8 cellular contexts compared by ENCODE assay signal in genomic region chr19:19821366-19822147, GRCh38. TPM values are rescaled to one million over a fixed set of nuclear protein-coding genes. Genes with fewer than 3 reads are reported as not detected.
A peak's percentile ranks its signal among the peaks of the same experiment; 100 is the strongest.
DNase-seq lines count a peak whose midpoint lies in the region; ATAC-seq and TF ChIP-seq lines count a peak whose summit lies in the region.

Gene ZNF506, minus strand, starts transcription at chr19:19821750. Its CDS starts 147 bp downstream, at chr19:19821603.

- CTCF ChIA-PET in Panc1 (lab: Charles Lee): interaction anchor here (0.6 kb wide), 1 partner anchor 27 kb away, joined by 3 read pairs; no protein-coding TSS in a partner anchor
- CTCF ChIA-PET in naive thymus-derived CD4-positive, alpha-beta T cell (lab: Charles Lee): interaction anchor here (0.8 to 1.1 kb wide), 4 partner anchors 13 to 89 kb away, joined by 3 to 6 read pairs (median 4); partner anchors contain the start of genes ZNF14 and ZNF253

- peak within 1 kb of the TSS; percentile 73 for H3K4me2 ChIP-seq in fibroblast of lung (ENCODE audit: extremely low read depth, insufficient read depth, low read length)

- no peak for TF ChIP-seq CTCF in Panc1 (IDR thresholded peaks at IDR 0.05)
- TF ChIP-seq CTCF in fibroblast of lung (conservative IDR thresholded peaks at IDR 0.05 in 1 of 2, IDR thresholded peaks at IDR 0.05 in 1 of 2; ENCODE audit: low read depth in 1 of 2, low read length in 2 of 2): no peak

- in situ Hi-C loops in Panc1 (cut with HindIII; ENCODE audit: low pct_unique_long_range_greater_than_20kb, low sequenced_read_pairs): no loop called here

- H3K36me3 ChIP-seq in HUES64 (ENCODE audit: insufficient read depth, low read length) (peaks cover 3% of the 10 kb centered on the region; the same call in 1 of the 2 replicates), Panc1 (ENCODE audit: control insufficient read depth, insufficient read depth, low read length) (no peaks in the 10 kb centered on the region; the same call in 1 of the 2 replicates), fibroblast of lung (ENCODE audit: control insufficient read depth, insufficient read depth, low read length) (peaks cover 1% of the 10 kb centered on the region)
- peaks cover 0 to 15% (median 4%) of the 10 kb centered on the region in 3 experiments for H3K36me3 ChIP-seq in naive thymus-derived CD4-positive, alpha-beta T cell (ENCODE audit: control insufficient read depth in 2 of 3, insufficient read depth in 3 of 3, low read length in 3 of 3)

- ATAC-seq in GM21367 (IDR thresholded peaks at IDR 0.05; ENCODE audit: unreplicated experiment) (peak; percentile 78), Panc1 (peak; percentile 99)
- peak; percentile 91 for ATAC-seq in naive thymus-derived CD4-positive, alpha-beta T cell
- ATAC-seq in stimulated activated memory B cell treated with anti-CD40 and anti-IgM and Interleukin-4, amounts not matched to agents 10 μg/mL and 1 μg/mL and 100 μg/mL, for 72 hours: peak; percentile 96

- no peaks in the 10 kb centered on the region for H3K27me3 Mint-ChIP-seq in activated T-helper 2 cell treated with anti-CD3 and anti-CD28 coated beads, Interferon-gamma antibody, Interleukin-2, Interleukin-4, amounts not matched to agents 10 μg/mL and 5 μg/mL and 100 μg/mL, durations not matched to agents 14 hours and 24 hours and 36 hours (ENCODE audit: low read depth)
- H3K27me3 Mint-ChIP-seq in naive thymus-derived CD4-positive, alpha-beta T cell: no peaks in the 10 kb centered on the region
- no peaks in the 10 kb centered on the region for H3K27me3 Mint-ChIP-seq in stimulated activated memory B cell treated with anti-CD40 and anti-IgM and Interleukin-4, amounts not matched to agents 10 μg/mL and 1 μg/mL and 100 μg/mL, for 72 hours

- H3K4me1 ChIP-seq in HUES64 (ENCODE audit: insufficient read depth, low read length) (0 out of 2 replicates have a peak, but pooled peaks cover 2% of the 10 kb centered on the region), Panc1 (ENCODE audit: control insufficient read depth, insufficient read depth, low read length) (no peaks in the 10 kb centered on the region), fibroblast of lung (ENCODE audit: control insufficient read depth, extremely low read depth, insufficient read depth, low read length) (no peaks in the 10 kb centered on the region)
- peaks cover 18 to 26% of the 10 kb centered on the region in 2 donors for H3K4me1 ChIP-seq in naive thymus-derived CD4-positive, alpha-beta T cell (ENCODE audit: control insufficient read depth in 2 of 2, insufficient read depth in 2 of 2, low read length in 2 of 2)

- H3K9ac ChIP-seq in HUES64 (ENCODE audit: low read depth, low read length) (peak within 1 kb of the TSS; percentile 95), fibroblast of lung (ENCODE audit: insufficient read depth, low read length) (peak within 1 kb of the TSS; percentile 67)

- peaks cover 12% of the 10 kb centered on the region for H3K79me2 ChIP-seq in fibroblast of lung (ENCODE audit: control insufficient read depth, insufficient read depth, low read length)

- H3K4me3 Mint-ChIP-seq in activated T-helper 2 cell treated with anti-CD3 and anti-CD28 coated beads, Interferon-gamma antibody, Interleukin-2, Interleukin-4, amounts not matched to agents 10 μg/mL and 5 μg/mL and 100 μg/mL, durations not matched to agents 14 hours and 24 hours and 36 hours (ENCODE audit: low read depth): peak within 1 kb of the TSS; percentile 96
- peak within 1 kb of the TSS; percentile 97 to 100 (median 99) for H3K4me3 Mint-ChIP-seq in naive thymus-derived CD4-positive, alpha-beta T cell
- H3K4me3 Mint-ChIP-seq in stimulated activated memory B cell treated with anti-CD40 and anti-IgM and Interleukin-4, amounts not matched to agents 10 μg/mL and 1 μg/mL and 100 μg/mL, for 72 hours: peak within 1 kb of the TSS; percentile 100

- POLR2A ChIA-PET in Panc1 (lab: Charles Lee): interaction anchor here (0.6 to 1.0 kb wide), 3 partner anchors 44 to 88 kb away, joined by 3 to 13 read pairs (median 6); partner anchors contain the start of gene ZNF253
- POLR2A ChIA-PET in naive thymus-derived CD4-positive, alpha-beta T cell (lab: Charles Lee): interaction anchor here (0.6 to 7.0 kb wide), 40 partner anchors 9 to 1684 kb away, joined by 3 to 130 read pairs (median 4); partner anchors contain the start of genes ATP13A1, ZNF101, ZNF14 and ZNF253

- H3K27me3 ChIP-seq in HUES64 (ENCODE audit: insufficient read depth, low read length) (no peaks in the 10 kb centered on the region), Panc1 (ENCODE audit: control insufficient read depth, insufficient read depth, low read length) (no peaks in the 10 kb centered on the region), fibroblast of lung (ENCODE audit: control insufficient read depth, insufficient read depth, low read length) (no peaks in the 10 kb centered on the region)
- no peaks in the 10 kb centered on the region for H3K27me3 ChIP-seq in naive thymus-derived CD4-positive, alpha-beta T cell (ENCODE audit: control insufficient read depth in 2 of 2, insufficient read depth in 2 of 2, low read length in 2 of 2)

- H3K36me3 Mint-ChIP-seq in activated T-helper 2 cell treated with anti-CD3 and anti-CD28 coated beads, Interferon-gamma antibody, Interleukin-2, Interleukin-4, amounts not matched to agents 10 μg/mL and 5 μg/mL and 100 μg/mL, durations not matched to agents 14 hours and 24 hours and 36 hours (ENCODE audit: low read depth): peaks cover 55% of the 10 kb centered on the region
- H3K36me3 Mint-ChIP-seq in naive thymus-derived CD4-positive, alpha-beta T cell: peaks cover 12 to 49% (median 43%) of the 10 kb centered on the region in 5 donors
- peaks cover 49% of the 10 kb centered on the region for H3K36me3 Mint-ChIP-seq in stimulated activated memory B cell treated with anti-CD40 and anti-IgM and Interleukin-4, amounts not matched to agents 10 μg/mL and 1 μg/mL and 100 μg/mL, for 72 hours

- H3K27ac ChIP-seq in HUES64 (ENCODE audit: low read depth, low read length) (peak within 1 kb of the TSS; percentile 90; the same call in 1 of the 2 replicates), Panc1 (ENCODE audit: low read length) (peak within 1 kb of the TSS; percentile 79), fibroblast of lung (ENCODE audit: insufficient read depth, low read length) (peak within 1 kb of the TSS; percentile 89)
- H3K27ac ChIP-seq in naive thymus-derived CD4-positive, alpha-beta T cell (ENCODE audit: low read depth, low read length): peak within 1 kb of the TSS; percentile 98

- H3K4me3 ChIP-seq in HUES64 (ENCODE audit: low read length): peak within 1 kb of the TSS; percentile 99
- H3K4me3 ChIP-seq in Panc1 (ENCODE audit: low read depth in 2 of 2, low read length in 2 of 2): peak within 1 kb of the TSS; percentile 59 to 78
- H3K4me3 ChIP-seq in fibroblast of lung (replicated peaks in 1 of 4; ENCODE audit: control extremely low read depth in 1 of 4, insufficient read depth in 1 of 4, low read depth in 3 of 4, low read length in 4 of 4): peak within 1 kb of the TSS; percentile 51 to 89 (median 72)
- peak within 1 kb of the TSS; percentile 69 for H3K4me3 ChIP-seq in naive thymus-derived CD4-positive, alpha-beta T cell (ENCODE audit: low read length)

- peaks cover 64% of the 10 kb centered on the region for H3K9me3 Mint-ChIP-seq in activated T-helper 2 cell treated with anti-CD3 and anti-CD28 coated beads, Interferon-gamma antibody, Interleukin-2, Interleukin-4, amounts not matched to agents 10 μg/mL and 5 μg/mL and 100 μg/mL, durations not matched to agents 14 hours and 24 hours and 36 hours
- H3K9me3 Mint-ChIP-seq in naive thymus-derived CD4-positive, alpha-beta T cell: peaks cover 0 to 60% (median 19%) of the 10 kb centered on the region in 11 donors
- peaks cover 10% of the 10 kb centered on the region for H3K9me3 Mint-ChIP-seq in stimulated activated memory B cell treated with anti-CD40 and anti-IgM and Interleukin-4, amounts not matched to agents 10 μg/mL and 1 μg/mL and 100 μg/mL, for 72 hours

- 30% methylated on average over 35 of the region's 35 CpGs for WGBS in HUES64

- peaks cover 13% of the 10 kb centered on the region for H3K4me1 Mint-ChIP-seq in activated T-helper 2 cell treated with anti-CD3 and anti-CD28 coated beads, Interferon-gamma antibody, Interleukin-2, Interleukin-4, amounts not matched to agents 10 μg/mL and 5 μg/mL and 100 μg/mL, durations not matched to agents 14 hours and 24 hours and 36 hours (ENCODE audit: low read depth)
- peaks cover 9 to 52% (median 32%) of the 10 kb centered on the region in 7 donors for H3K4me1 Mint-ChIP-seq in naive thymus-derived CD4-positive, alpha-beta T cell
- peaks cover 54% of the 10 kb centered on the region for H3K4me1 Mint-ChIP-seq in stimulated activated memory B cell treated with anti-CD40 and anti-IgM and Interleukin-4, amounts not matched to agents 10 μg/mL and 1 μg/mL and 100 μg/mL, for 72 hours

- peak within 1 kb of the TSS; percentile 81 for H2AFZ ChIP-seq in fibroblast of lung (ENCODE audit: low read length)

- H4K20me1 ChIP-seq in fibroblast of lung (ENCODE audit: control insufficient read depth, extremely low read depth, insufficient read depth, low read length): no peaks in the 10 kb centered on the region

- H3K9me3 ChIP-seq in HUES64 (ENCODE audit: insufficient read depth, low read depth, low read length) (no peaks in the 10 kb centered on the region), Panc1 (ENCODE audit: control insufficient read depth, insufficient read depth, low read depth, low read length) (peaks cover 2% of the 10 kb centered on the region; the same call in 1 of the 2 replicates), fibroblast of lung (ENCODE audit: control insufficient read depth, insufficient read depth, low read depth, low read length) (no peaks in the 10 kb centered on the region)
- H3K9me3 ChIP-seq in naive thymus-derived CD4-positive, alpha-beta T cell (ENCODE audit: control insufficient read depth in 2 of 3, low read length in 3 of 3): no peaks in the 10 kb centered on the region

- intact Hi-C loops in Panc1 (cut with micrococcal nuclease; ENCODE audit: unreplicated experiment): no loop called here
- intact Hi-C loops in activated T-helper 2 cell treated with anti-CD3 and anti-CD28 coated beads, Interferon-gamma antibody, Interleukin-2, Interleukin-4, amounts not matched to agents 10 μg/mL and 5 μg/mL and 100 μg/mL, durations not matched to agents 14 hours and 24 hours and 36 hours (cut with micrococcal nuclease): loop anchor here (1.0 kb wide), 4 partner anchors 44 to 153 kb away; partner anchors contain the start of genes ZNF101, ZNF14 and ZNF253
- intact Hi-C loops in naive thymus-derived CD4-positive, alpha-beta T cell (cut with micrococcal nuclease): loop anchor here (1.0 to 5.0 kb wide), 10 partner anchors 44 to 284 kb away; partner anchors contain the start of genes ATP13A1 (in 2 of the 2), ZNF101 (in 2 of the 2), ZNF14 (in 2 of the 2) and ZNF93 (in 2 of the 2)

- peak; percentile 99 for DNase-seq in COR-L47 (lab: John Stamatoyannopoulos, UW)
- no peak for DNase-seq in Panc1 (ENCODE audit: low read depth, low spot score)
- peak; percentile 90 for DNase-seq in activated T-helper 2 cell treated with anti-CD3 and anti-CD28 coated beads, Interferon-gamma antibody, Interleukin-2, Interleukin-4, amounts not matched to agents 10 μg/mL and 5 μg/mL and 100 μg/mL, durations not matched to agents 14 hours and 24 hours and 36 hours (ENCODE audit: low spot score)
- peak; percentile 97 to 98 for DNase-seq in fibroblast of lung (ENCODE audit: low read depth in 2 of 2)
- DNase-seq in naive thymus-derived CD4-positive, alpha-beta T cell: peak; percentile 83 to 98 (median 97)

- peak within 1 kb of the TSS; percentile 98 for H3K27ac Mint-ChIP-seq in activated T-helper 2 cell treated with anti-CD3 and anti-CD28 coated beads, Interferon-gamma antibody, Interleukin-2, Interleukin-4, amounts not matched to agents 10 μg/mL and 5 μg/mL and 100 μg/mL, durations not matched to agents 14 hours and 24 hours and 36 hours
- peak within 1 kb of the TSS; percentile 99 to 100 (median 100) for H3K27ac Mint-ChIP-seq in naive thymus-derived CD4-positive, alpha-beta T cell
- peak within 1 kb of the TSS; percentile 99 for H3K27ac Mint-ChIP-seq in stimulated activated memory B cell treated with anti-CD40 and anti-IgM and Interleukin-4, amounts not matched to agents 10 μg/mL and 1 μg/mL and 100 μg/mL, for 72 hours

- no TSS peak for BruUV-seq in Panc1 (replicated peaks; lab: Mats Ljungman, UMichigan)

RNA-seq across cellular contexts. Expression of gene ZNF506, which starts in this region (rescaled TPM):
- 7.3 TPM for polyA plus RNA-seq in HUES64 (2013, experiment 1 of 2)
- polyA plus RNA-seq in HUES64 (2013, experiment 2 of 2): 6.2 TPM
- 11.4 TPM for total RNA-seq in Panc1 (2021; ENCODE audit: unreplicated experiment)
- 2.6 TPM for polyA plus RNA-seq in Panc1 (2012; ENCODE audit: insufficient read length)
- total RNA-seq in activated T-helper 2 cell treated with anti-CD3 and anti-CD28 coated beads, Interferon-gamma antibody, Interleukin-2, Interleukin-4, amounts not matched to agents 10 μg/mL and 5 μg/mL and 100 μg/mL, durations not matched to agents 14 hours and 24 hours and 36 hours: 13.2 and 15.1 TPM in 2 replicates
- total RNA-seq in fibroblast of lung: 11.0 and 16.5 TPM in 2 replicates
- 7.6 and 9.6 TPM in 2 replicates for polyA plus RNA-seq in fibroblast of lung
- polyA plus RNA-seq in fibroblast of lung (2012): 6.0 and 6.6 TPM in 2 replicates
- 5.2 and 15.4 TPM in 2 replicates for polyA minus RNA-seq in fibroblast of lung (ENCODE audit: low replicate concordance)
- total RNA-seq in naive thymus-derived CD4-positive, alpha-beta T cell: 10 to 100 TPM; 20.4 to 93.9 (median 55.7) TPM
- 10 to 100 TPM; 23.5 to 35.9 TPM for polyA plus RNA-seq in naive thymus-derived CD4-positive, alpha-beta T cell
